32 cellular contexts compared by ENCODE assay signal in the genomic region with DNA sequence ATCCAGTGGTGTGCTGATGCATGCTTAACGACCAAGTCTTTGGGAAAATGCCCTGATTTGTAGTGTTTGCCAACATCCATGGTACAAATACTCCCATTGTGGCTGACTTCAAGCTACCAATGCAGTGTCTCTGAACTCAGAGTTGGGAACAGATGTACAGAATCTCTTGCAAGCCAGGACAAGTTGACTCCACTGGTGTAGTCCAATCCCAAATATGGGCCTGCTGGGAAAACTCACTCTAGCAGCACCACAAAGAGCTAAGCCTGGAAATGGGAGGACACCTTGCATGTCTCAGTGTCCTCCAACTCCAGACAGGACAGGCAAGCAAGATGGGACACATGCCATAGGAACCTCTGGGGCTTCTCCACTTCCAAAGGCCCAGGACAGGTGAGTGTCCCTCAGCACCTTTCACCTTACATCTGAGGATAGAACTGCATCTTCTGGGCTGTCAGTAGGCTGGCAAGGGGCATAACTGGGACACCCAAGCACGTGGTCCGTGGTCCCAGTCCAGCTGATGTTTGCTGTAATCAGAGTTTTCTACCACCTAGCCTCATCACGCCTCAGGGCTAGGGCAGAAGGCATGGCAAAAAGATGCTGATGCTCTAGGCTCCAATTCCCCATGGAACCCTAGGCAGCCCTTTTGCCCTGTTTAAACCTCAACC. TPM values are rescaled to one million over a fixed set of nuclear protein-coding genes. Genes with fewer than 3 reads are reported as not detected.
DNase-seq lines count a peak whose midpoint lies in the region; ATAC-seq and TF ChIP-seq lines count a peak whose summit lies in the region.
"Had no signal": no experiment of that assay in that cellular context is flagged by ENCODE, and none has a peak within 500 bp of the region (broad histone marks: within the 10 kb centered on the region; RNA-seq: fewer than 3 reads in every experiment).

No MANE protein-coding gene starts in this region.

- H3K36me3 Mint-ChIP-seq in activated CD4-positive, alpha-beta memory T cell treated with anti-CD3 and anti-CD28 coated beads for 36 hours = no peaks in the 10 kb centered on the region
- H3K36me3 Mint-ChIP-seq: activated naive CD8-positive, alpha-beta T cell treated with anti-CD3 and anti-CD28 coated beads for 36 hours; CD8-positive, alpha-beta T cell had no signal

- no peak overlapping the region for H3K27ac Mint-ChIP-seq in activated CD4-positive, alpha-beta memory T cell treated with anti-CD3 and anti-CD28 coated beads for 36 hours
- H3K27ac Mint-ChIP-seq: activated naive CD8-positive, alpha-beta T cell treated with anti-CD3 and anti-CD28 coated beads for 36 hours; activated T-helper 17 cell treated with anti-CD3 and anti-CD28 coated beads, Interleukin-2, amount 50 U/mL, for 72 hours; CD8-positive, alpha-beta T cell; nephron progenitor cell; stimulated activated naive CD8-positive, alpha-beta T cell treated with anti-CD3 and anti-CD28 coated beads, Interleukin-15, Interleukin-2, amounts not matched to agents 100 ng/mL and 50 ng/mL, for 24 hours; T-helper 2 cell treated with Interferon-gamma antibody and Interleukin-4, amounts not matched to agents 5 μg/mL and 100 μg/mL, for 36 hours had no signal

- peak; percentile 58 for DNase-seq in NCI-H2171 treated with DMSO at 0.1 percent for 48 hours (lab: John Stamatoyannopoulos, UW)
- no peak for DNase-seq in NCI-H2171 (lab: John Stamatoyannopoulos, UW)
- peak; percentile 1 for DNase-seq in activated CD8-positive, alpha-beta memory T cell treated with anti-CD3 and anti-CD28 coated beads, Interleukin-2, amount 50 U/mL, for 4 hours
- DNase-seq in left lobe of liver (ENCODE audit: low spot score) = peak; percentile 6
- DNase-seq in stomach = peak; percentile 5
- no peak for DNase-seq in activated CD4-positive, alpha-beta memory T cell treated with anti-CD3 and anti-CD28 coated beads for 36 hours
- DNase-seq: activated CD4-positive, alpha-beta T cell treated with anti-CD3 and anti-CD28 coated beads for 4 hours; activated naive CD8-positive, alpha-beta T cell treated with anti-CD3 and anti-CD28 coated beads for 36 hours; CD8-positive, alpha-beta T cell; DMS79; GOT3; heart left ventricle; NCI-H1417; NCI-H526; nephron progenitor cell; stimulated activated CD4-positive, alpha-beta T cell treated with anti-CD3 and anti-CD28 coated beads, Interleukin-15, amount 100 ng/mL, for 24 hours had no signal

- intact Hi-C loops in stomach (cut with DNase I; ENCODE audit: low total_unique reads) = no loop called here
- intact Hi-C loops in activated CD4-positive, alpha-beta memory T cell treated with anti-CD3 and anti-CD28 coated beads for 36 hours (cut with micrococcal nuclease) = no loop called here

- 74 to 89% (median 80%) methylated on average over 4 of the region's 4 CpGs for WGBS in stomach, 5 donors

- CTCF ChIA-PET in activated CD4-positive, alpha-beta memory T cell treated with anti-CD3 and anti-CD28 coated beads for 36 hours (lab: Charles Lee) = interaction anchor here (1.7 kb wide), 1 partner anchor 9 kb away, joined by 6 read pairs; no protein-coding TSS in a partner anchor

- no peak overlapping the region for H3K4me3 Mint-ChIP-seq in activated CD4-positive, alpha-beta memory T cell treated with anti-CD3 and anti-CD28 coated beads for 36 hours
- H3K4me3 Mint-ChIP-seq: activated naive CD8-positive, alpha-beta T cell treated with anti-CD3 and anti-CD28 coated beads for 36 hours; activated T-helper 17 cell treated with anti-CD3 and anti-CD28 coated beads, Interleukin-2, amount 50 U/mL, for 72 hours; CD8-positive, alpha-beta T cell; central memory CD8-positive, alpha-beta T cell; nephron progenitor cell; stimulated activated naive CD8-positive, alpha-beta T cell treated with anti-CD3 and anti-CD28 coated beads, Interleukin-15, Interleukin-2, amounts not matched to agents 100 ng/mL and 50 ng/mL, for 24 hours; T-helper 2 cell treated with Interferon-gamma antibody and Interleukin-4, amounts not matched to agents 5 μg/mL and 100 μg/mL, for 36 hours had no signal

- TF ChIP-seq CTCF in stomach (IDR thresholded peaks at IDR 0.05) = no peak

- H3K27me3 Mint-ChIP-seq in activated CD4-positive, alpha-beta memory T cell treated with anti-CD3 and anti-CD28 coated beads for 36 hours = peaks cover 29% of the 10 kb centered on the region

- no peaks in the 10 kb centered on the region for H3K9me3 Mint-ChIP-seq in activated CD4-positive, alpha-beta memory T cell treated with anti-CD3 and anti-CD28 coated beads for 36 hours
- H3K9me3 Mint-ChIP-seq: activated naive CD8-positive, alpha-beta T cell treated with anti-CD3 and anti-CD28 coated beads for 36 hours; activated T-helper 17 cell treated with anti-CD3 and anti-CD28 coated beads, Interleukin-2, amount 50 U/mL, for 72 hours; CD8-positive, alpha-beta T cell; central memory CD8-positive, alpha-beta T cell; nephron progenitor cell; stimulated activated naive CD8-positive, alpha-beta T cell treated with anti-CD3 and anti-CD28 coated beads, Interleukin-15, Interleukin-2, amounts not matched to agents 100 ng/mL and 50 ng/mL, for 24 hours; T-helper 2 cell treated with Interferon-gamma antibody and Interleukin-4, amounts not matched to agents 5 μg/mL and 100 μg/mL, for 36 hours had no signal

- no peaks in the 10 kb centered on the region for H3K4me1 Mint-ChIP-seq in activated CD4-positive, alpha-beta memory T cell treated with anti-CD3 and anti-CD28 coated beads for 36 hours (ENCODE audit: low read depth)
- H3K4me1 Mint-ChIP-seq: activated naive CD8-positive, alpha-beta T cell treated with anti-CD3 and anti-CD28 coated beads for 36 hours; activated T-helper 17 cell treated with anti-CD3 and anti-CD28 coated beads, Interleukin-2, amount 50 U/mL, for 72 hours; central memory CD8-positive, alpha-beta T cell; nephron progenitor cell had no signal

- TF ChIP-seq POLR2A in stomach (IDR thresholded peaks at IDR 0.05) (no peak), GM18505 (IDR thresholded peaks at IDR 0.05; ENCODE audit: borderline replicate concordance, extremely low read depth, insufficient read depth, insufficient read length) (no peak)

- peaks cover 0 to 8% (median under 1%) of the 10 kb centered on the region in 4 donors for H3K4me1 ChIP-seq in stomach
- H3K4me1 ChIP-seq: pancreas, right lobe of liver had no signal

- no peak overlapping the region for H3K27ac ChIP-seq in stomach
- H3K27ac ChIP-seq: 22Rv1, ascending aorta, pancreas, right lobe of liver had no signal

- H3K4me3 ChIP-seq in stomach = no peak overlapping the region
- H3K4me3 ChIP-seq: ascending aorta, dorsolateral prefrontal cortex, heart left ventricle, K562, pancreas, right lobe of liver had no signal

- H3K27me3 ChIP-seq in stomach = peaks cover 0 to 35% (median 20%) of the 10 kb centered on the region in 3 donors
- H3K27me3 ChIP-seq: ascending aorta had no signal

- H3K9me3 ChIP-seq in stomach = no peaks in the 10 kb centered on the region
- H3K9me3 ChIP-seq: ascending aorta, heart left ventricle, pancreas, right lobe of liver had no signal

- no peak for TF ChIP-seq EP300 in stomach (IDR thresholded peaks at IDR 0.05)

- no peaks in the 10 kb centered on the region for H3K36me3 ChIP-seq in stomach
- H3K36me3 ChIP-seq: ascending aorta, heart left ventricle, pancreas, right lobe of liver had no signal

- ATAC-seq in left lobe of liver = no peak
- no peak for ATAC-seq in HG03354 (IDR thresholded peaks at IDR 0.05; ENCODE audit: poor library complexity, severe bottlenecking, unreplicated experiment)
- ATAC-seq in GM18505 (IDR thresholded peaks at IDR 0.05; ENCODE audit: unreplicated experiment) = no peak
- ATAC-seq: activated T-helper 17 cell treated with anti-CD3 and anti-CD28 coated beads, Interleukin-2, amount 50 U/mL, for 72 hours; CD8-positive, alpha-beta T cell; K562; right lobe of liver had no signal

- POLR2A ChIA-PET in activated CD4-positive, alpha-beta memory T cell treated with anti-CD3 and anti-CD28 coated beads for 36 hours (lab: Charles Lee) = no interaction called here

RNA-seq across cellular contexts. Expression of gene LMO1, which starts 6.5 kb away (rescaled TPM):
- total RNA-seq in left lobe of liver (not detected), stomach (not detected)
- under 1 TPM in 1 of 3 donors, not detected in 2; 0.65 TPM for polyA plus RNA-seq in stomach
- total RNA-seq in activated CD4-positive, alpha-beta memory T cell treated with anti-CD3 and anti-CD28 coated beads for 36 hours = not detected
- total RNA-seq: activated naive CD8-positive, alpha-beta T cell treated with anti-CD3 and anti-CD28 coated beads for 36 hours; activated T-helper 17 cell treated with anti-CD3 and anti-CD28 coated beads, Interleukin-2, amount 50 U/mL, for 72 hours; ascending aorta; CD8-positive, alpha-beta T cell; endothelial cell of umbilical vein; K562; MCF 10A; mucosa of gallbladder; right lobe of liver; ureter had no signal
- polyA plus RNA-seq: endothelial cell of umbilical vein, K562 had no signal

Comparison
In these comparisons a context has a peak if more than half of its experiments do, and no peak if none do; other contexts are left out.
1. DNase-seq: peak in NCI-H2171 treated with DMSO at 0.1 percent for 48 hours (single experiment), activated CD8-positive, alpha-beta memory T cell treated with anti-CD3 and anti-CD28 coated beads, Interleukin-2, amount 50 U/mL, for 4 hours (single experiment), left lobe of liver (single experiment) and stomach (single experiment); none in NCI-H2171 (single experiment) and activated CD4-positive, alpha-beta memory T cell treated with anti-CD3 and anti-CD28 coated beads for 36 hours (single experiment).